Comparison of ENCODE assay signal across 29 cellular contexts in the genomic region with DNA sequence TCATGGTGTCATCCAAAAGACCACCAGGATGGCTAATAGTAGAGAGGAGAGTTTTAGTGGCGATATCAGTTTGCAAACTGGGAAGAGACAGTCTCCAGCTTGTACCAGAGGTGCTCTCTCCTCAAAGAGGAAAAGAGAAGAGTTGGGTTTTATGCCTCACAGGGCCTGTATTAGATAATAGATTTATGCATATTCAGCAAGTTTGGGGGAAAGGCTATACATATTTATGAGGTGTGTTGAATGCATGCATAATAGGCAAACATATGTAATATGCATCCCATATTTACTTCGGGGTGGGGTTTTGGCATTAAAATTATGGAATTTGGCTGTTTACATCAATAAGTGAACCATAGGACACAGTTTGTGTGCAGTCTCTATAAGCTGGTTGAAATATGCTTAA. TPM values are rescaled to one million over a fixed set of nuclear protein-coding genes. Genes with fewer than 3 reads are reported as not detected.
"Had no signal": no experiment of that assay in that cellular context is flagged by ENCODE, and none has a peak within 500 bp of the region (broad histone marks: within the 10 kb centered on the region; RNA-seq: fewer than 3 reads in every experiment).

No MANE protein-coding gene starts in this region.

- H3K36me3 ChIP-seq: colonic mucosa, esophagus muscularis mucosa, esophagus squamous epithelium, gastrocnemius medialis, gastroesophageal sphincter, heart left ventricle, heart right ventricle had no signal

- H3K9me3 Mint-ChIP-seq: dendritic cell treated with granulocyte-macrophage colony-stimulating factor and Interleukin-4, amounts not matched to agents 40 ng/mL and 50 ng/mL, for 4 days; endodermal cell had no signal

- H3K4me3 Mint-ChIP-seq: dendritic cell treated with granulocyte-macrophage colony-stimulating factor and Interleukin-4, amounts not matched to agents 40 ng/mL and 50 ng/mL, for 4 days; effector memory CD8-positive, alpha-beta T cell; endodermal cell had no signal

- H3K27ac ChIP-seq: colonic mucosa, coronary artery, dorsolateral prefrontal cortex, epithelial cell of prostate, esophagus muscularis mucosa, esophagus squamous epithelium, foreskin keratinocyte, gastrocnemius medialis, gastroesophageal sphincter, heart left ventricle, heart right ventricle had no signal

- DNase-seq: colonic mucosa; cortex of kidney; dermis blood vessel endothelial cell; dorsolateral prefrontal cortex; effector CD4-positive, alpha-beta T cell; effector CD8-positive, alpha-beta T cell; effector memory CD4-positive, alpha-beta T cell; effector memory CD8-positive, alpha-beta T cell; endodermal cell; erythroblast; esophagus squamous epithelium; foreskin fibroblast; foreskin keratinocyte; foreskin melanocyte; gastrocnemius medialis; glutamatergic neuron; head of caudate nucleus; heart left ventricle; heart right ventricle had no signal

- H3K4me3 ChIP-seq: colonic mucosa, coronary artery, dorsolateral prefrontal cortex, esophagus muscularis mucosa, esophagus squamous epithelium, gastrocnemius medialis, gastroesophageal sphincter, heart left ventricle, heart right ventricle had no signal

- H3K4me1 ChIP-seq: colonic mucosa, esophagus muscularis mucosa, esophagus squamous epithelium, foreskin keratinocyte, gastrocnemius medialis, gastroesophageal sphincter, heart left ventricle, heart right ventricle had no signal

- H3K27ac Mint-ChIP-seq: dendritic cell treated with granulocyte-macrophage colony-stimulating factor and Interleukin-4, amounts not matched to agents 40 ng/mL and 50 ng/mL, for 4 days; effector memory CD8-positive, alpha-beta T cell; endodermal cell had no signal

- FAIRE-seq: colon, endometrium, endothelial cell of umbilical vein, frontal cortex had no signal

- H3K9me3 ChIP-seq: colonic mucosa, esophagus muscularis mucosa, esophagus squamous epithelium, gastrocnemius medialis, gastroesophageal sphincter had no signal

- H3K27me3 ChIP-seq: colonic mucosa, dorsolateral prefrontal cortex, esophagus muscularis mucosa, esophagus squamous epithelium, foreskin keratinocyte, gastrocnemius medialis, gastroesophageal sphincter, heart left ventricle, heart right ventricle had no signal

- ATAC-seq: effector memory CD8-positive, alpha-beta T cell; esophagus mucosa; foreskin keratinocyte; gastrocnemius medialis; gastroesophageal sphincter; heart left ventricle; heart right ventricle had no signal

- H3K27me3 Mint-ChIP-seq: dendritic cell treated with granulocyte-macrophage colony-stimulating factor and Interleukin-4, amounts not matched to agents 40 ng/mL and 50 ng/mL, for 4 days; effector memory CD8-positive, alpha-beta T cell had no signal

RNA-seq across cellular contexts. Expression of gene ADGRL3, which starts 22.8 kb away (rescaled TPM):
- total RNA-seq: endothelial cell of umbilical vein had no signal
- polyA plus RNA-seq: endothelial cell of umbilical vein had no signal
